ENCODE assay signal across 1 cellular context in the genomic region with DNA sequence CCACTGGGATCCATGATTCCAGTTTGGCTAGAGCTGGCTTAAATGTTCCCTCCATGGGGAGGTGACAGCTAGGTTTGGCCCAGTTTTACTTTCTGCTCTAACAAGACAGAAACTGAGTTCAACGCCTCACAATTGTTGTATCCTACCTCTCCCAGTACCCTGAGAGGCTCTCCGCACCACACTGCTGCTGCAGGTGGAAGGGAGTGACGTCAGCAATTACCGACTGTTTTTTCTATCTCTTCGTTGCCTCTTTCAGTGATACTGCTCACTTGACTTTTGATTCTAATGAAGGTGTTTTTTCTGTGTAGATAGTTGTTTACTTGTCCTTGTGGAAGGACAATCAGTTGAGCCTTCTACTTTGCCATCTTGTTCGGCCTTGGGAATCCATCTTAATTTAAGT.
TF ChIP-seq lines count a peak whose summit lies in the region.

No MANE protein-coding gene starts in this region.

TF ChIP-seq in HepG2, 621 proteins besides CTCF, POLR2A, EP300 and RAD21 (continued from another document):
- TF ChIP-seq, protein P1, sequence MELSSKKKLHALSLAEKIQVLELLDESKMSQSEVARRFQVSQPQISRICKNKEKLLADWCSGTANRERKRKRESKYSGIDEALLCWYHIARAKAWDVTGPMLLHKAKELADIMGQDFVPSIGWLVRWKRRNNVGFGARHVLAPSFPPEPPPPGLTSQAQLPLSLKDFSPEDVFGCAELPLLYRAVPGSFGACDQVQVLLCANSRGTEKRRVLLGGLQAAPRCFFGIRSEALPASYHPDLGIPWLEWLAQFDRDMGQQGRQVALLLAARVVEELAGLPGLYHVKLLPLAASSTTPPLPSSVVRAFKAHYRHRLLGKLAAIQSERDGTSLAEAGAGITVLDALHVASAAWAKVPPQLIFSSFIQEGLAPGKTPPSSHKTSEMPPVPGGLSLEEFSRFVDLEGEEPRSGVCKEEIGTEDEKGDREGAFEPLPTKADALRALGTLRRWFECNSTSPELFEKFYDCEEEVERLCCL (CRISPR knock-in tag; IDR thresholded peaks at IDR 0.05; ENCODE audit: borderline replicate concordance): no peak
- TF ChIP-seq ATF7 (IDR thresholded peaks at IDR 0.05): peak; percentile 80
- no peak for TF ChIP-seq ATF7 (CRISPR knock-in tag; IDR thresholded peaks at IDR 0.05)
- TF ChIP-seq SOX6 (IDR thresholded peaks at IDR 0.05): no peak
- no peak for TF ChIP-seq SOX6 (CRISPR knock-in tag; IDR thresholded peaks at IDR 0.05)
- peak; percentile 91 for TF ChIP-seq CREB1 (IDR thresholded peaks at IDR 0.05)
- TF ChIP-seq CREB1 (CRISPR knock-in tag; IDR thresholded peaks at IDR 0.05): no peak
- TF ChIP-seq ZNF251 (CRISPR knock-in tag; IDR thresholded peaks at IDR 0.05): no peak
- TF ChIP-seq, protein P2, sequence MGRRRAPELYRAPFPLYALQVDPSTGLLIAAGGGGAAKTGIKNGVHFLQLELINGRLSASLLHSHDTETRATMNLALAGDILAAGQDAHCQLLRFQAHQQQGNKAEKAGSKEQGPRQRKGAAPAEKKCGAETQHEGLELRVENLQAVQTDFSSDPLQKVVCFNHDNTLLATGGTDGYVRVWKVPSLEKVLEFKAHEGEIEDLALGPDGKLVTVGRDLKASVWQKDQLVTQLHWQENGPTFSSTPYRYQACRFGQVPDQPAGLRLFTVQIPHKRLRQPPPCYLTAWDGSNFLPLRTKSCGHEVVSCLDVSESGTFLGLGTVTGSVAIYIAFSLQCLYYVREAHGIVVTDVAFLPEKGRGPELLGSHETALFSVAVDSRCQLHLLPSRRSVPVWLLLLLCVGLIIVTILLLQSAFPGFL (CRISPR knock-in tag; IDR thresholded peaks at IDR 0.05): no peak
- TF ChIP-seq HIVEP1 (CRISPR knock-in tag; IDR thresholded peaks at IDR 0.05): no peak
- TF ChIP-seq KDM5A (IDR thresholded peaks at IDR 0.05; ENCODE audit: borderline replicate concordance, low read length): no peak
- no peak for TF ChIP-seq XRCC5 (optimal IDR thresholded peaks at IDR 0.05; ENCODE audit: low read length)
- TF ChIP-seq ZFP36 (IDR thresholded peaks at IDR 0.05; ENCODE audit: borderline replicate concordance, low read depth, low read length, partially characterized antibody): no peak
- TF ChIP-seq ZMAT3 (CRISPR knock-in tag; conservative IDR thresholded peaks at IDR 0.05): no peak
